Comparison of ENCODE assay signal across 31 cellular contexts in the genomic region with DNA sequence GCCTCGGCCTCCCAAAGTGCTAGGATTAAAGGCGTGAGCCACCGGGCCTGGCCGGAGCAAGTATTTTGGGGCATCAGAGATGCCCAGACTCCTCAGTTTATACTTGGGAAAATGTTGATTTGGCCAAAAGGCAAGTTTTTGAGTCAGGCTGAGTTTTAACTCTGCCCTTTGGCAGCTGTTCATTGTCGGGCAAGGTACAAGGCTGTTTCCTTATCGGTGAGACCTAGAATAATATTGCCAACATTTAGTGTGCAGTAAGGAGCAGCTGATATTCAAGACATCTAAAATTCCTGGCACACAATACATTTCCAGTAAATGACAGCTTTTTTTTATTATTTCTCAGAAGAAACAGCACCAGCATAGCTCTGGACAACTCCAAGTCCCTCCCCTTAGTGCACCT.
"Had no signal": no experiment of that assay in that cellular context is flagged by ENCODE, and none has a peak within 500 bp of the region (broad histone marks: within the 10 kb centered on the region; RNA-seq: fewer than 3 reads in every experiment).

No MANE protein-coding gene starts in this region.

- H3K27me3 ChIP-seq: ascending aorta, brain microvascular endothelial cell, esophagus squamous epithelium, gastroesophageal sphincter had no signal

- H3K27ac Mint-ChIP-seq: activated CD4-positive, alpha-beta memory T cell treated with anti-CD3 and anti-CD28 coated beads for 36 hours; activated CD4-positive, alpha-beta T cell treated with anti-CD3 and anti-CD28 coated beads for 36 hours; activated CD4-positive, alpha-beta T cell treated with anti-CD3 and anti-CD28 coated beads, Interleukin-2, amount 10 ng/mL, durations not matched to agents 24 days and 14 days; activated CD8-positive, alpha-beta memory T cell treated with anti-CD3 and anti-CD28 coated beads, Interleukin-2, amount 10 ng/mL, durations not matched to agents 7 days and 5 days; activated CD8-positive, alpha-beta T cell treated with anti-CD3 and anti-CD28 coated beads, Interleukin-2, amount 10 ng/mL, durations not matched to agents 7 days and 5 days; activated naive CD4-positive, alpha-beta T cell treated with anti-CD3 and anti-CD28 coated beads, Interleukin-2, amount 10 ng/mL, durations not matched to agents 7 days and 5 days; activated naive CD4-positive, alpha-beta T cell treated with anti-CD3 and anti-CD28 coated beads, Interleukin-2, amount 50 U/mL, for 72 hours; activated naive CD8-positive, alpha-beta T cell treated with anti-CD3 and anti-CD28 coated beads, Interleukin-2, amount 10 ng/mL, durations not matched to agents 7 days and 5 days; activated T-cell treated with anti-CD3 and anti-CD28 coated beads, Interleukin-2, amount 50 U/mL, for 24 hours; activated T-cell treated with anti-CD3 and anti-CD28 coated beads, Interleukin-2, amount 50 U/mL, for 72 hours; T-helper 17 cell; T-helper 2 cell treated with Interferon-gamma antibody and Interleukin-4, amounts not matched to agents 5 μg/mL and 100 μg/mL, for 36 hours had no signal

- DNase-seq: activated CD4-positive, alpha-beta memory T cell treated with anti-CD3 and anti-CD28 coated beads for 36 hours; activated CD4-positive, alpha-beta T cell treated with anti-CD3 and anti-CD28 coated beads for 36 hours; activated CD4-positive, alpha-beta T cell treated with anti-CD3 and anti-CD28 coated beads, Interleukin-2, amount 10 ng/mL, durations not matched to agents 24 days and 14 days; activated CD4-positive, CD25-positive, alpha-beta regulatory T cell; activated CD4-positive, CD25-positive, alpha-beta regulatory T cell treated with anti-CD3 and anti-CD28 coated beads, Interleukin-2, amount 50 U/mL, for 72 hours; activated CD8-positive, alpha-beta memory T cell treated with anti-CD3 and anti-CD28 coated beads, Interleukin-2, amount 10 ng/mL, durations not matched to agents 7 days and 5 days; activated CD8-positive, alpha-beta memory T cell treated with anti-CD3 and anti-CD28 coated beads, Interleukin-2, amount 50 U/mL, for 48 hours; activated CD8-positive, alpha-beta T cell treated with anti-CD3 and anti-CD28 coated beads, Interleukin-2, amount 10 ng/mL, durations not matched to agents 7 days and 5 days; activated gamma-delta T cell; activated naive CD4-positive, alpha-beta T cell; activated naive CD4-positive, alpha-beta T cell treated with anti-CD3 and anti-CD28 coated beads, Interleukin-2, amount 10 ng/mL, durations not matched to agents 7 days and 5 days; activated naive CD8-positive, alpha-beta T cell treated with anti-CD3 and anti-CD28 coated beads, Interleukin-2, amount 10 ng/mL, durations not matched to agents 7 days and 5 days; activated T-cell treated with anti-CD3 and anti-CD28 coated beads for 4 hours; activated T-cell treated with anti-CD3 and anti-CD28 coated beads, Interleukin-2, amount 50 U/mL, for 24 hours; activated T-cell treated with anti-CD3 and anti-CD28 coated beads, Interleukin-2, amount 50 U/mL, for 72 hours; brain microvascular endothelial cell; caudate nucleus; effector CD8-positive, alpha-beta T cell; esophagus squamous epithelium; foreskin melanocyte; T-helper 1 cell; T-helper 17 cell; T1000 had no signal

- ATAC-seq: activated CD4-positive, alpha-beta T cell treated with anti-CD3 and anti-CD28 coated beads for 36 hours; activated CD8-positive, alpha-beta memory T cell treated with anti-CD3 and anti-CD28 coated beads, Interleukin-2, amount 10 ng/mL, durations not matched to agents 7 days and 5 days; activated CD8-positive, alpha-beta T cell treated with anti-CD3 and anti-CD28 coated beads, Interleukin-2, amount 10 ng/mL, durations not matched to agents 7 days and 5 days; activated naive CD4-positive, alpha-beta T cell treated with anti-CD3 and anti-CD28 coated beads, Interleukin-2, amount 50 U/mL, for 72 hours; activated T-cell treated with anti-CD3 and anti-CD28 coated beads, Interleukin-2, amount 50 U/mL, for 72 hours; gastroesophageal sphincter; T-helper 17 cell had no signal

- H3K4me3 Mint-ChIP-seq: activated CD4-positive, alpha-beta memory T cell treated with anti-CD3 and anti-CD28 coated beads for 36 hours; activated CD4-positive, alpha-beta T cell treated with anti-CD3 and anti-CD28 coated beads for 36 hours; activated CD4-positive, alpha-beta T cell treated with anti-CD3 and anti-CD28 coated beads, Interleukin-2, amount 10 ng/mL, durations not matched to agents 24 days and 14 days; activated CD8-positive, alpha-beta memory T cell treated with anti-CD3 and anti-CD28 coated beads, Interleukin-2, amount 10 ng/mL, durations not matched to agents 7 days and 5 days; activated CD8-positive, alpha-beta T cell treated with anti-CD3 and anti-CD28 coated beads, Interleukin-2, amount 10 ng/mL, durations not matched to agents 7 days and 5 days; activated naive CD4-positive, alpha-beta T cell treated with anti-CD3 and anti-CD28 coated beads, Interleukin-2, amount 10 ng/mL, durations not matched to agents 7 days and 5 days; activated naive CD8-positive, alpha-beta T cell treated with anti-CD3 and anti-CD28 coated beads, Interleukin-2, amount 10 ng/mL, durations not matched to agents 7 days and 5 days; activated T-cell treated with anti-CD3 and anti-CD28 coated beads, Interleukin-2, amount 50 U/mL, for 24 hours; activated T-cell treated with anti-CD3 and anti-CD28 coated beads, Interleukin-2, amount 50 U/mL, for 72 hours; T-helper 17 cell; T-helper 2 cell treated with Interferon-gamma antibody and Interleukin-4, amounts not matched to agents 5 μg/mL and 100 μg/mL, for 36 hours had no signal

- FAIRE-seq: colon, endometrium, endothelial cell of umbilical vein had no signal

- H3K36me3 ChIP-seq: ascending aorta, brain microvascular endothelial cell, esophagus squamous epithelium, gastroesophageal sphincter had no signal

- H3K4me1 Mint-ChIP-seq: activated naive CD4-positive, alpha-beta T cell treated with anti-CD3 and anti-CD28 coated beads, Interleukin-2, amount 10 ng/mL, durations not matched to agents 7 days and 5 days; activated naive CD8-positive, alpha-beta T cell treated with anti-CD3 and anti-CD28 coated beads, Interleukin-2, amount 10 ng/mL, durations not matched to agents 7 days and 5 days had no signal

- H3K27ac ChIP-seq: ascending aorta, brain microvascular endothelial cell, epithelial cell of prostate, esophagus squamous epithelium, gastroesophageal sphincter had no signal

- H3K36me3 Mint-ChIP-seq: activated CD4-positive, alpha-beta memory T cell treated with anti-CD3 and anti-CD28 coated beads for 36 hours; activated naive CD4-positive, alpha-beta T cell treated with anti-CD3 and anti-CD28 coated beads, Interleukin-2, amount 10 ng/mL, durations not matched to agents 7 days and 5 days; activated naive CD8-positive, alpha-beta T cell treated with anti-CD3 and anti-CD28 coated beads, Interleukin-2, amount 10 ng/mL, durations not matched to agents 7 days and 5 days had no signal

- H3K27me3 Mint-ChIP-seq: activated CD4-positive, alpha-beta T cell treated with anti-CD3 and anti-CD28 coated beads, Interleukin-2, amount 10 ng/mL, durations not matched to agents 24 days and 14 days; activated naive CD4-positive, alpha-beta T cell treated with anti-CD3 and anti-CD28 coated beads, Interleukin-2, amount 10 ng/mL, durations not matched to agents 7 days and 5 days; activated T-cell treated with anti-CD3 and anti-CD28 coated beads, Interleukin-2, amount 50 U/mL, for 24 hours had no signal

- H3K4me3 ChIP-seq: ascending aorta, esophagus squamous epithelium, gastroesophageal sphincter had no signal

- H3K9me3 ChIP-seq: ascending aorta had no signal

- H3K4me1 ChIP-seq: ascending aorta, esophagus squamous epithelium had no signal

- H3K9me3 Mint-ChIP-seq: activated CD4-positive, alpha-beta memory T cell treated with anti-CD3 and anti-CD28 coated beads for 36 hours; activated CD4-positive, alpha-beta T cell treated with anti-CD3 and anti-CD28 coated beads, Interleukin-2, amount 10 ng/mL, durations not matched to agents 24 days and 14 days; activated naive CD4-positive, alpha-beta T cell treated with anti-CD3 and anti-CD28 coated beads, Interleukin-2, amount 50 U/mL, for 72 hours; activated naive CD8-positive, alpha-beta T cell treated with anti-CD3 and anti-CD28 coated beads, Interleukin-2, amount 10 ng/mL, durations not matched to agents 7 days and 5 days; activated T-cell treated with anti-CD3 and anti-CD28 coated beads, Interleukin-2, amount 50 U/mL, for 24 hours; activated T-cell treated with anti-CD3 and anti-CD28 coated beads, Interleukin-2, amount 50 U/mL, for 72 hours had no signal
